Comparison of ENCODE assay signal across 1 cellular context in the genomic region with DNA sequence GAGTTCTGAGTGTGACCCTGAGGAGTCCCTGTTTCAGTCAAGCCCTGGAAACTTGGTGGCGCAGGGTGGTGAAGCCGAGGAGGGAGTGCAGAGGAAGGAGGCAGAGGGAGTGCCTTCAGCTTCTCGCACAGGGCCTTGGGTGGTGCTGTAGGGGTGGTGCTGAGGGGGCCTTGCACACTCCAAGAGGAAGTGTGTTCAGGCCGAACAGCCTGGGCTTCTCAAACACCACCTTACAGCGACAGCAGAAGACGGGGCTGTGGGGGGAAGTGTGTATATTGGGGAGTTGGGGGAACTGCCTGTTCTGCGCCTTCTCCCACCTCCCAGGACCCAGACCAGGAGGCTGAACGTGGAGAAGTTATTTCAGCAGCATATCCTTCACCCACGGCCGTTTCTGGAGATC.
TF ChIP-seq lines count a peak whose summit lies in the region.

No MANE protein-coding gene starts in this region.

TF ChIP-seq in H1, 55 proteins besides CTCF, POLR2A, EP300 and RAD21 (continued from another document):
- TF ChIP-seq, protein P1, sequence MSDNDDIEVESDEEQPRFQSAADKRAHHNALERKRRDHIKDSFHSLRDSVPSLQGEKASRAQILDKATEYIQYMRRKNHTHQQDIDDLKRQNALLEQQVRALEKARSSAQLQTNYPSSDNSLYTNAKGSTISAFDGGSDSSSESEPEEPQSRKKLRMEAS (IDR thresholded peaks at IDR 0.05): no peak
- TF ChIP-seq KDM1A (IDR thresholded peaks at IDR 0.05; ENCODE audit: borderline replicate concordance, low read length) (no peak), SP2 (IDR thresholded peaks at IDR 0.05; ENCODE audit: low read length) (no peak), SP1 (IDR thresholded peaks at IDR 0.05; ENCODE audit: low read depth, low read length) (no peak), SUZ12 (IDR thresholded peaks at IDR 0.05; ENCODE audit: low read length) (no peak), SAP30 (IDR thresholded peaks at IDR 0.05; ENCODE audit: insufficient read depth, insufficient replicate concordance, low read length) (no peak), MAFK (IDR thresholded peaks at IDR 0.05; ENCODE audit: low read depth, low read length) (no peak), RXRA (IDR thresholded peaks at IDR 0.05; ENCODE audit: insufficient read depth, low read depth, low read length) (no peak), TAF7 (optimal IDR thresholded peaks at IDR 0.05; ENCODE audit: borderline replicate concordance, low read depth, low read length) (no peak), YY1 (IDR thresholded peaks at IDR 0.05; ENCODE audit: low read depth, low read length) (no peak)
- TF ChIP-seq, protein P2, sequence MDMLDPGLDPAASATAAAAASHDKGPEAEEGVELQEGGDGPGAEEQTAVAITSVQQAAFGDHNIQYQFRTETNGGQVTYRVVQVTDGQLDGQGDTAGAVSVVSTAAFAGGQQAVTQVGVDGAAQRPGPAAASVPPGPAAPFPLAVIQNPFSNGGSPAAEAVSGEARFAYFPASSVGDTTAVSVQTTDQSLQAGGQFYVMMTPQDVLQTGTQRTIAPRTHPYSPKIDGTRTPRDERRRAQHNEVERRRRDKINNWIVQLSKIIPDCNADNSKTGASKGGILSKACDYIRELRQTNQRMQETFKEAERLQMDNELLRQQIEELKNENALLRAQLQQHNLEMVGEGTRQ (IDR thresholded peaks at IDR 0.05; ENCODE audit: low read length): no peak
TF ChIP-seq in H1: peak in this region for 0.
